ENCODE assay signal across 13 cellular contexts in the genomic region with DNA sequence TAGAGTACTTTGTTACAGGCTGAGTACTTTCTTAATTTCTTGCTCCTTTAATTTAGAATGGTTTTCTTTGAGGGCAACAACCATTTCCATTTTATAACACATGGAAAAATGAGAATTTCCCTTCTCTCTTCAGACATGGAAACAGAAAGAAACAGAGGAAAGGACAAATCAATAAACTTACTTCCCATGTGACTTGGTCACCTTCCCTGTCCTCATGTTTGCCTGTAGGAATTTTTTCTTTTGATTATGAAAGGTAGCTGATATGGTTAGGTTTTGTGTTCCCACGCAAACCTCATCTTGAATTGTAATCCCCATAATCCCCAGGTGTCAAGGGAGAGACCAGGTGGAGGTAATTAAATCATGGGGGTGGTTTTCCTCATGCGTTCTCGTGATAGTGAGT.
DNase-seq lines count a peak whose midpoint lies in the region; ATAC-seq and TF ChIP-seq lines count a peak whose summit lies in the region.
"Had no signal": no experiment of that assay in that cellular context is flagged by ENCODE, and none has a peak within 500 bp of the region (broad histone marks: within the 10 kb centered on the region; RNA-seq: fewer than 3 reads in every experiment).

No MANE protein-coding gene starts in this region.

- TF ChIP-seq POLR2A in IMR-90 (IDR thresholded peaks at IDR 0.05; ENCODE audit: low read depth, low read length): no peak
- no peak for TF ChIP-seq POLR2A in suprapubic skin (IDR thresholded peaks at IDR 0.05)

- peak overlapping the region; percentile 95 for H3K14ac ChIP-seq in IMR-90 (replicated peaks; ENCODE audit: low read depth, low read length)

- peak overlapping the region; percentile 52; the same call in 2 of the 3 replicates for H2BK15ac ChIP-seq in IMR-90 (ENCODE audit: low read depth, low read length)
- no peak overlapping the region for H2BK15ac ChIP-seq in mesendoderm (replicated peaks; ENCODE audit: low read depth)

- dilution Hi-C loops in IMR-90 (cut with HindIII; ENCODE audit: low sequenced_read_pairs, unreplicated experiment): no loop called here

- no peaks in the 10 kb centered on the region for H3K27me3 ChIP-seq in IMR-90 (ENCODE audit: control insufficient read depth, insufficient read depth, low read length)
- no peaks in the 10 kb centered on the region for H3K27me3 ChIP-seq in mesendoderm (ENCODE audit: insufficient read depth, low read length, poor library complexity)
- no peaks in the 10 kb centered on the region for H3K27me3 ChIP-seq in suprapubic skin

- ATAC-seq in IMR-90 (ENCODE audit: low read depth): no peak
- no peak for ATAC-seq in HG03460 (IDR thresholded peaks at IDR 0.05; ENCODE audit: unreplicated experiment)
- no peak for ATAC-seq in GM18909 (IDR thresholded peaks at IDR 0.05; ENCODE audit: poor library complexity, unreplicated experiment)
- ATAC-seq: activated CD4-positive, alpha-beta T cell treated with anti-CD3 and anti-CD28 coated beads for 36 hours had no signal

- no peak overlapping the region for H2AK9ac ChIP-seq in IMR-90 (replicated peaks; ENCODE audit: low read depth, low read length, poor library complexity)

- H3K4me2 ChIP-seq in IMR-90 (ENCODE audit: low read depth, low read length): peak overlapping the region; percentile 65; the same call in 1 of the 2 replicates
- no peak overlapping the region for H3K4me2 ChIP-seq in mesendoderm (ENCODE audit: low read length)

- H2BK5ac ChIP-seq in IMR-90 (ENCODE audit: low read depth, low read length, poor library complexity, severe bottlenecking) (peak overlapping the region; percentile 97), mesendoderm (ENCODE audit: low read length) (no peak overlapping the region)

- H4K5ac ChIP-seq in IMR-90 (ENCODE audit: low read depth, low read length): peak overlapping the region; percentile 32
- no peak overlapping the region for H4K5ac ChIP-seq in mesendoderm (ENCODE audit: low read length)

- no peaks in the 10 kb centered on the region for H3K9me3 Mint-ChIP-seq in T-helper 2 cell treated with Interferon-gamma antibody and Interleukin-4, amounts not matched to agents 5 μg/mL and 100 μg/mL, for 36 hours
- H3K9me3 Mint-ChIP-seq: activated T-cell treated with anti-CD3 and anti-CD28 coated beads, Interleukin-2, amount 50 U/mL, for 24 hours; stimulated activated naive CD8-positive, alpha-beta T cell treated with anti-CD3 and anti-CD28 coated beads, Interleukin-15, Interleukin-2, amounts not matched to agents 100 ng/mL and 50 ng/mL, for 24 hours had no signal

- WGBS in IMR-90 (ENCODE audit: extremely low coverage in 2 of 2, insufficient read length in 1 of 2), 2 experiments: no CpG with 5 or more reads among the region's 3 CpGs
- WGBS in mesendoderm (ENCODE audit: extremely low coverage, insufficient coverage, low lambda C conversion rate): no CpG with 5 or more reads among the region's 3 CpGs
- 78% methylated on average over 3 of the region's 3 CpGs for WGBS in suprapubic skin

- H3K9me3 ChIP-seq in IMR-90 (ENCODE audit: control insufficient read depth, insufficient read depth, low read length): no peaks in the 10 kb centered on the region
- H3K9me3 ChIP-seq in suprapubic skin: no peaks in the 10 kb centered on the region

- in situ Hi-C loops in IMR-90 (cut with MboI; ENCODE audit: low sequenced_read_pairs): no loop called here

- H3K9ac ChIP-seq in IMR-90 (ENCODE audit: low read depth, low read length): 0 out of 2 replicates have a peak overlapping the region, but pooled peaks have one; percentile 12
- no peak overlapping the region for H3K9ac ChIP-seq in mesendoderm (ENCODE audit: low read length)

- H3K4me3 ChIP-seq in IMR-90 (ENCODE audit: insufficient read depth, low read depth, low read length) (no peak overlapping the region), mesendoderm (ENCODE audit: low read length) (no peak overlapping the region), suprapubic skin (no peak overlapping the region)

- H2AK5ac ChIP-seq in IMR-90 (ENCODE audit: low read depth, low read length) (peak overlapping the region; percentile 89), mesendoderm (ENCODE audit: low read length) (no peak overlapping the region)

- no TSS peak for BruUV-seq in IMR-90 (replicated peaks; lab: Mats Ljungman, UMichigan)

- peaks cover 3% of the 10 kb centered on the region for H3K9me1 ChIP-seq in IMR-90 (ENCODE audit: insufficient read depth, low read length)

- H2BK20ac ChIP-seq in IMR-90 (ENCODE audit: low read depth, low read length): peak overlapping the region; percentile 96

- H4K8ac ChIP-seq in IMR-90 (ENCODE audit: low read depth in 2 of 2, low read length in 2 of 2) (peak overlapping the region; percentile 75 to 78), mesendoderm (ENCODE audit: low read depth, low read length) (no peak overlapping the region)

- no peak overlapping the region for H2AFZ ChIP-seq in IMR-90 (replicated peaks; ENCODE audit: low read length, poor library complexity)

- TF ChIP-seq EP300 in suprapubic skin (IDR thresholded peaks at IDR 0.05): no peak

- H3K36me3 ChIP-seq in IMR-90 (ENCODE audit: control insufficient read depth, insufficient read depth, low read length): no peaks in the 10 kb centered on the region
- H3K36me3 ChIP-seq in mesendoderm (ENCODE audit: control insufficient read depth, insufficient read depth, low read length): no peaks in the 10 kb centered on the region
- H3K36me3 ChIP-seq in suprapubic skin: no peaks in the 10 kb centered on the region

- no peak overlapping the region for H3K4me3 Mint-ChIP-seq in T-helper 2 cell treated with Interferon-gamma antibody and Interleukin-4, amounts not matched to agents 5 μg/mL and 100 μg/mL, for 36 hours
- H3K4me3 Mint-ChIP-seq: activated CD4-positive, alpha-beta T cell treated with anti-CD3 and anti-CD28 coated beads for 36 hours; activated T-cell treated with anti-CD3 and anti-CD28 coated beads, Interleukin-2, amount 50 U/mL, for 24 hours; stimulated activated naive CD8-positive, alpha-beta T cell treated with anti-CD3 and anti-CD28 coated beads, Interleukin-15, Interleukin-2, amounts not matched to agents 100 ng/mL and 50 ng/mL, for 24 hours had no signal

- H3K18ac ChIP-seq in IMR-90 (ENCODE audit: low read depth, low read length) (peak overlapping the region; percentile 98), mesendoderm (ENCODE audit: low read length) (no peak overlapping the region)

- H4K20me1 ChIP-seq in IMR-90 (ENCODE audit: insufficient read depth, low read length): no peaks in the 10 kb centered on the region

- peak overlapping the region; percentile 95 for H2BK120ac ChIP-seq in IMR-90 (ENCODE audit: low read depth, low read length)
- no peak overlapping the region for H2BK120ac ChIP-seq in mesendoderm (ENCODE audit: low read depth, low read length)

- peak overlapping the region; percentile 75 for H3K4ac ChIP-seq in IMR-90 (ENCODE audit: low read depth, low read length)
- no peak overlapping the region for H3K4ac ChIP-seq in mesendoderm (ENCODE audit: low read depth, low read length)

- H3K23ac ChIP-seq in IMR-90 (ENCODE audit: low read depth, low read length): peak overlapping the region; percentile 96; the same call in 1 of the 2 replicates
- H3K23ac ChIP-seq in mesendoderm (ENCODE audit: low read length): no peak overlapping the region

- H4K91ac ChIP-seq in IMR-90 (ENCODE audit: insufficient read depth, low read depth, low read length): peak overlapping the region; percentile 83

- POLR2A ChIA-PET in IMR-90 (lab: Charles Lee; ENCODE audit: unreplicated experiment): no interaction called here

- CTCF ChIA-PET in IMR-90 (lab: Yijun Ruan, JAX): no interaction called here

- no peaks in the 10 kb centered on the region for H3K79me2 ChIP-seq in mesendoderm (ENCODE audit: control insufficient read depth, insufficient read depth, low read length)

- peaks cover 15% of the 10 kb centered on the region for H3K4me1 ChIP-seq in IMR-90 (ENCODE audit: control insufficient read depth, insufficient read depth, low read length)
- peaks cover 2% of the 10 kb centered on the region for H3K4me1 ChIP-seq in mesendoderm (ENCODE audit: control insufficient read depth, low read depth, low read length)
- peaks cover 23% of the 10 kb centered on the region for H3K4me1 ChIP-seq in suprapubic skin

- TF ChIP-seq CTCF in IMR-90 (conservative IDR thresholded peaks at IDR 0.05; ENCODE audit: low read depth, low read length) (no peak), suprapubic skin (IDR thresholded peaks at IDR 0.05) (no peak)

- H3K4me1 Mint-ChIP-seq in T-helper 2 cell treated with Interferon-gamma antibody and Interleukin-4, amounts not matched to agents 5 μg/mL and 100 μg/mL, for 36 hours (ENCODE audit: low read depth): peaks cover 3% of the 10 kb centered on the region
- H3K4me1 Mint-ChIP-seq: activated CD4-positive, alpha-beta T cell treated with anti-CD3 and anti-CD28 coated beads for 36 hours had no signal

- H3K36me3 Mint-ChIP-seq in T-helper 2 cell treated with Interferon-gamma antibody and Interleukin-4, amounts not matched to agents 5 μg/mL and 100 μg/mL, for 36 hours (ENCODE audit: low read depth): no peaks in the 10 kb centered on the region

- peak overlapping the region; percentile 83 for H3K56ac ChIP-seq in IMR-90 (ENCODE audit: extremely low read depth, insufficient read depth, low read length)
- H3K56ac ChIP-seq in mesendoderm (ENCODE audit: low read length): no peak overlapping the region

- intact Hi-C loops in IMR-90 (cut with micrococcal nuclease): no loop called here

- H3K27ac ChIP-seq in IMR-90 (ENCODE audit: insufficient read depth, low read length) (peak overlapping the region; percentile 85), mesendoderm (ENCODE audit: low read depth, low read length) (peak overlapping the region; percentile 70), suprapubic skin (peak overlapping the region; percentile 74)

- DNase-seq in IMR-90: no peak
- DNase-seq in dermis blood vessel endothelial cell: peak; percentile 2
- no peak for DNase-seq in mesendoderm
- no peak for DNase-seq in suprapubic skin (ENCODE audit: low spot score in 2 of 2)
- no peak for DNase-seq in stimulated activated CD4-positive, alpha-beta T cell treated with anti-CD3 and anti-CD28 coated beads, Interleukin-4, amount 100 ng/mL, for 4 hours
- DNase-seq in T-helper 2 cell treated with Interferon-gamma antibody and Interleukin-4, amounts not matched to agents 5 μg/mL and 100 μg/mL, for 36 hours (ENCODE audit: low spot score): no peak
- DNase-seq: activated CD4-positive, alpha-beta T cell treated with anti-CD3 and anti-CD28 coated beads for 36 hours; activated T-cell treated with anti-CD3 and anti-CD28 coated beads, Interleukin-2, amount 50 U/mL, for 24 hours; HCEC 1CT; MM.1S had no signal

- TF ChIP-seq RAD21 in IMR-90 (IDR thresholded peaks at IDR 0.05; ENCODE audit: low read length): no peak

- no peaks in the 10 kb centered on the region for H3K79me1 ChIP-seq in IMR-90 (ENCODE audit: low read depth in 1 of 2, low read length in 2 of 2)
- no peaks in the 10 kb centered on the region for H3K79me1 ChIP-seq in mesendoderm (ENCODE audit: low read length)

- H3K27me3 Mint-ChIP-seq in T-helper 2 cell treated with Interferon-gamma antibody and Interleukin-4, amounts not matched to agents 5 μg/mL and 100 μg/mL, for 36 hours (ENCODE audit: low read depth): no peaks in the 10 kb centered on the region
- H3K27me3 Mint-ChIP-seq: activated CD4-positive, alpha-beta T cell treated with anti-CD3 and anti-CD28 coated beads for 36 hours; activated T-cell treated with anti-CD3 and anti-CD28 coated beads, Interleukin-2, amount 50 U/mL, for 24 hours had no signal

- H3K27ac Mint-ChIP-seq in T-helper 2 cell treated with Interferon-gamma antibody and Interleukin-4, amounts not matched to agents 5 μg/mL and 100 μg/mL, for 36 hours: no peak overlapping the region
- H3K27ac Mint-ChIP-seq: activated CD4-positive, alpha-beta T cell treated with anti-CD3 and anti-CD28 coated beads for 36 hours; activated T-cell treated with anti-CD3 and anti-CD28 coated beads, Interleukin-2, amount 50 U/mL, for 24 hours; stimulated activated naive CD8-positive, alpha-beta T cell treated with anti-CD3 and anti-CD28 coated beads, Interleukin-15, Interleukin-2, amounts not matched to agents 100 ng/mL and 50 ng/mL, for 24 hours had no signal
